ENCODE assay signal across 31 cellular contexts in the genomic region with DNA sequence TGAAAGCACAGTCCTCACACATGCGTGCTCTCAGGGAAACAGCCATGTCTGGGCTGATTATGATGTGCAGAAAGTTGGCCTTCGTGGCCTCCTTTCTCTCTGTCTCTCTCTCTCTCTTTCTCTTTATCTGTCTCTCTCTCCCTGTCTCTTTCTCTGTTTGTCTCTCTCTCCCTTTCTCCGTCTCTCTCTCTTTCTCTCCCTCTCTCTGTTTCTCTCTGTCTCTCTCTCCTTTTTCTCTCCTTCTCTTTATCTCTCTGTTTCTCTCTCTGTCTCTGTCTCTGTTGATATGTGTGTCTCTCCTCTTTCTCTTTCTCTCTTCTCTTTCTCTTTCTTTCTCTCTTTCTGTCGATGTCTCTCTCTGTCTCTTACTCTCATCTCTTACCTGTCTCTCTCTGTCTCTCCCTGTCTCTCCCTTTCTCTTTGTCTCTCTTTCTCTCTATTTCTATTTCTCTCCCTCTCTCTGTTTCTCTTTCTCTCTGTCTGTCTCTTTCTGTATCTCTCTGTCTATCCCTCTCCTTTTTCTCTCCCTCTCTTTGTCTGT.
"Had no signal": no experiment of that assay in that cellular context is flagged by ENCODE, and none has a peak within 500 bp of the region (broad histone marks: within the 10 kb centered on the region; RNA-seq: fewer than 3 reads in every experiment).

No MANE protein-coding gene starts in this region.

- H3K4me1 ChIP-seq: lower lobe of right lung, pancreas, prostate gland, suprapubic skin, tibial artery, upper lobe of right lung had no signal

- H3K27me3 ChIP-seq: pancreas had no signal

- H3K4me3 ChIP-seq: lower lobe of right lung, pancreas, prostate gland, skin epidermis, suprapubic skin, thoracic aorta, tibial artery, upper lobe of right lung had no signal

- H3K4me3 Mint-ChIP-seq: naive thymus-derived CD8-positive, alpha-beta T cell; nephron; neural crest cell; stimulated activated naive CD8-positive, alpha-beta T cell treated with anti-CD3 and anti-CD28 coated beads, Interleukin-15, Interleukin-2, amounts not matched to agents 100 ng/mL and 50 ng/mL, for 24 hours had no signal

- H3K4me1 Mint-ChIP-seq: neural crest cell had no signal

- H3K27ac ChIP-seq: lower lobe of right lung, pancreas, prostate gland, skin epidermis, suprapubic skin, thoracic aorta, tibial artery, upper lobe of right lung had no signal

- H3K9me3 Mint-ChIP-seq: nephron; stimulated activated naive CD8-positive, alpha-beta T cell treated with anti-CD3 and anti-CD28 coated beads, Interleukin-15, Interleukin-2, amounts not matched to agents 100 ng/mL and 50 ng/mL, for 24 hours had no signal

- H3K36me3 ChIP-seq: lower lobe of right lung, pancreas, prostate gland, suprapubic skin, thoracic aorta, tibial artery, upper lobe of right lung had no signal

- ATAC-seq: left cardiac atrium; left lobe of liver; left ventricle myocardium superior; lower lobe of right lung; naive thymus-derived CD8-positive, alpha-beta T cell; pancreas; right cardiac atrium; sciatic nerve; upper lobe of right lung had no signal

- FAIRE-seq: keratinocyte, pancreas, urothelium cell line had no signal

- DNase-seq: kidney glomerular epithelial cell; left cardiac atrium; left ventricle myocardium superior; lower lobe of right lung; mammary epithelial cell; mesenchymal stem cell; naive thymus-derived CD8-positive, alpha-beta T cell; nucleus accumbens; pancreas; posterior cingulate gyrus; retina; right cardiac atrium; stimulated activated CD4-positive, alpha-beta T cell treated with anti-CD3 and anti-CD28 coated beads, Interleukin-12 subunit alpha, Interleukin-12 subunit beta, amount 100 ng/mL, for 4 hours; stimulated activated CD4-positive, alpha-beta T cell treated with anti-CD3 and anti-CD28 coated beads, Interleukin-15, amount 100 ng/mL, for 24 hours; stimulated activated CD4-positive, alpha-beta T cell treated with anti-CD3 and anti-CD28 coated beads, Interleukin-2, amount 100 ng/mL, for 24 hours; stimulated activated CD4-positive, alpha-beta T cell treated with anti-CD3 and anti-CD28 coated beads, Interleukin-4, amount 100 ng/mL, for 1 hour; stimulated activated naive CD4-positive, alpha-beta T cell; tibial artery; trophoblast cell; upper lobe of right lung had no signal

- H3K27ac Mint-ChIP-seq: nephron; stimulated activated naive CD8-positive, alpha-beta T cell treated with anti-CD3 and anti-CD28 coated beads, Interleukin-15, Interleukin-2, amounts not matched to agents 100 ng/mL and 50 ng/mL, for 24 hours had no signal

- H3K9me3 ChIP-seq: lower lobe of right lung, pancreas, prostate gland, suprapubic skin, thoracic aorta, upper lobe of right lung had no signal
